In genomic region chr16:2983706-2984136, GRCh38 we compare ENCODE assay signal across 1 cellular context.
TF ChIP-seq lines count a peak whose summit lies in the region.

No MANE protein-coding gene starts in this region.

TF ChIP-seq in K562, 482 proteins besides CTCF, POLR2A, EP300 and RAD21 (continued from another document and continues in another):
- TF ChIP-seq ZNF3 (CRISPR knock-in tag; IDR thresholded peaks at IDR 0.05), result no peak
- TF ChIP-seq HIVEP1 (CRISPR knock-in tag; IDR thresholded peaks at IDR 0.05), result no peak
- no peak for TF ChIP-seq SREBF2 (CRISPR knock-in tag; IDR thresholded peaks at IDR 0.05)
- TF ChIP-seq THRAP3 (IDR thresholded peaks at IDR 0.05; ENCODE audit: borderline replicate concordance), result peak; percentile 21; the same call in 1 of the 2 replicates
- no peak for TF ChIP-seq PYGO2 (tag; IDR thresholded peaks at IDR 0.05)
- no peak for TF ChIP-seq NR1H2 (CRISPR knock-in tag; IDR thresholded peaks at IDR 0.05)
- no peak for TF ChIP-seq ZNF408 (CRISPR knock-in tag; IDR thresholded peaks at IDR 0.05; ENCODE audit: low read depth)
- no peak for TF ChIP-seq ZNF277 (CRISPR knock-in tag; IDR thresholded peaks at IDR 0.05; ENCODE audit: borderline replicate concordance)
- TF ChIP-seq CXXC5 (CRISPR knock-in tag; IDR thresholded peaks at IDR 0.05), result peak; percentile 58
- no peak for TF ChIP-seq ZC3H4 (CRISPR knock-in tag; IDR thresholded peaks at IDR 0.05; ENCODE audit: borderline replicate concordance)
- TF ChIP-seq CAMTA2 (CRISPR knock-in tag; conservative IDR thresholded peaks at IDR 0.05), result no peak
- 0 out of 4 replicates have a peak, but pooled peaks of 1 of the 2 experiments have one; percentile 43 for TF ChIP-seq UBTF (IDR thresholded peaks at IDR 0.05; ENCODE audit: borderline replicate concordance in 1 of 2, low read depth in 2 of 2, low read length in 2 of 2)
- TF ChIP-seq ZNF512 (tag; IDR thresholded peaks at IDR 0.05), result no peak
- no peak for TF ChIP-seq ID3 (CRISPR knock-in tag; IDR thresholded peaks at IDR 0.05)
- peak; percentile 29; the same call in 1 of the 2 replicates for TF ChIP-seq ID3 (tag; IDR thresholded peaks at IDR 0.05)
- TF ChIP-seq SRSF3 (IDR thresholded peaks at IDR 0.05; ENCODE audit: insufficient read depth, low read length), result no peak
- TF ChIP-seq ZNF384 (IDR thresholded peaks at IDR 0.05; ENCODE audit: low read depth, low read length), result 0 out of 2 replicates have a peak, but pooled peaks have one; percentile 10
- TF ChIP-seq SRF (CRISPR knock-in tag; IDR thresholded peaks at IDR 0.05), result peak in 1 of 2 experiments; percentile 62; a peak in 1 of 4 replicates
- TF ChIP-seq NFXL1 (CRISPR knock-in tag; IDR thresholded peaks at IDR 0.05), result no peak
- TF ChIP-seq MAFF (IDR thresholded peaks at IDR 0.05; ENCODE audit: low read length), result no peak
- TF ChIP-seq STAT6 (CRISPR knock-in tag; IDR thresholded peaks at IDR 0.05), result no peak
- no peak for TF ChIP-seq ELK3 (CRISPR knock-in tag; IDR thresholded peaks at IDR 0.05)
- TF ChIP-seq CHCHD3 (CRISPR knock-in tag; IDR thresholded peaks at IDR 0.05), result no peak
- TF ChIP-seq ZKSCAN3 (CRISPR knock-in tag; IDR thresholded peaks at IDR 0.05), result no peak
- no peak for TF ChIP-seq RBM22 (IDR thresholded peaks at IDR 0.05; ENCODE audit: low read depth, low read length, poor library complexity, severe bottlenecking)
- TF ChIP-seq CCNT2 (IDR thresholded peaks at IDR 0.05; ENCODE audit: borderline replicate concordance, extremely low read depth, insufficient read length, low read depth, low read length), result peak; percentile 84
- TF ChIP-seq SOX6 (IDR thresholded peaks at IDR 0.05), result no peak; the same call in 1 of the 2 replicates
- TF ChIP-seq TEAD1 (CRISPR knock-in tag; IDR thresholded peaks at IDR 0.05), result peak in 1 of 2 experiments; percentile 54; a peak in 1 of 4 replicates
- peak; percentile 44; the same call in 1 of the 2 replicates for TF ChIP-seq ZBTB1 (CRISPR knock-in tag; IDR thresholded peaks at IDR 0.05; ENCODE audit: borderline replicate concordance, low read depth)
- TF ChIP-seq ZNF511 (CRISPR knock-in tag; IDR thresholded peaks at IDR 0.05), result peak; percentile 64; the same call in 1 of the 2 replicates
- TF ChIP-seq KLF6 (CRISPR knock-in tag; IDR thresholded peaks at IDR 0.05; ENCODE audit: borderline replicate concordance), result no peak
- TF ChIP-seq STAG1 (CRISPR knock-in tag; IDR thresholded peaks at IDR 0.05; ENCODE audit: borderline replicate concordance), result no peak; the same call in 1 of the 2 replicates
- no peak for TF ChIP-seq PHF21A (IDR thresholded peaks at IDR 0.05; ENCODE audit: borderline replicate concordance, low read depth)
- TF ChIP-seq SMARCA5 (IDR thresholded peaks at IDR 0.05), result no peak
- TF ChIP-seq KLF16 (IDR thresholded peaks at IDR 0.05), result no peak
- TF ChIP-seq ZNF551 (CRISPR knock-in tag; IDR thresholded peaks at IDR 0.05), result no peak
- TF ChIP-seq PML (IDR thresholded peaks at IDR 0.05; ENCODE audit: low read length), result no peak
- no peak for TF ChIP-seq XRCC4 (IDR thresholded peaks at IDR 0.05; ENCODE audit: extremely low read depth, insufficient read depth, insufficient read length)
- peak; percentile 85; the same call in 1 of the 2 replicates for TF ChIP-seq ESRRA (IDR thresholded peaks at IDR 0.05; ENCODE audit: borderline replicate concordance, low read depth)
- TF ChIP-seq PHB (CRISPR knock-in tag; IDR thresholded peaks at IDR 0.05), result no peak
- TF ChIP-seq NCOA1 (IDR thresholded peaks at IDR 0.05; ENCODE audit: low read depth), result no peak
- no peak for TF ChIP-seq ZBTB40 (IDR thresholded peaks at IDR 0.05)
- no peak for TF ChIP-seq ZBTB40 (CRISPR knock-in tag; IDR thresholded peaks at IDR 0.05)
- no peak for TF ChIP-seq BRCA1 (IDR thresholded peaks at IDR 0.05)
- TF ChIP-seq BRCA1 (CRISPR knock-in tag; IDR thresholded peaks at IDR 0.05), result no peak
- peak; percentile 51; the same call in 1 of the 2 replicates for TF ChIP-seq VEZF1 (CRISPR knock-in tag; IDR thresholded peaks at IDR 0.05)
